ENCODE assay signal across 22 cellular contexts in genomic region chr10:105017116-105017515, GRCh38.
A peak's percentile ranks its signal among the peaks of the same experiment; 100 is the strongest.
DNase-seq lines count a peak whose midpoint lies in the region; TF ChIP-seq lines count a peak whose summit lies in the region.
"Had no signal": no experiment of that assay in that cellular context is flagged by ENCODE, and none has a peak within 500 bp of the region (broad histone marks: within the 10 kb centered on the region; RNA-seq: fewer than 3 reads in every experiment).

No MANE protein-coding gene starts in this region.

- no peaks in the 10 kb centered on the region for H3K27me3 ChIP-seq in testis
- H3K27me3 ChIP-seq: dorsolateral prefrontal cortex, left lung, sigmoid colon had no signal

- H3K4me3 Mint-ChIP-seq in activated T-helper 1 cell treated with anti-CD3 and anti-CD28 coated beads, Interleukin-12 subunit alpha, Interleukin-12 subunit beta, Interleukin-2, Interleukin-4 antibody, amounts not matched to agents 30 ng/mL and 10 ng/mL and 1 ng/mL, durations not matched to agents 14 hours and 24 hours and 36 hours, result no peak overlapping the region
- H3K4me3 Mint-ChIP-seq: CD4-positive, alpha-beta T cell; IgD-negative memory B cell; stimulated activated naive CD8-positive, alpha-beta T cell treated with anti-CD3 and anti-CD28 coated beads, Interleukin-15, Interleukin-2, amounts not matched to agents 100 ng/mL and 50 ng/mL, for 24 hours; T-helper 17 cell had no signal

- in situ Hi-C loops in astrocyte of the cerebellum (cut with HindIII; ENCODE audit: low sequenced_read_pairs), result no loop called here

- H3K36me3 ChIP-seq in testis (ENCODE audit: low read depth, missing control alignments), result no peaks in the 10 kb centered on the region
- H3K36me3 ChIP-seq: left lung, sigmoid colon had no signal

- TF ChIP-seq POLR2A in testis (IDR thresholded peaks at IDR 0.05), result no peak

- H3K9me3 ChIP-seq in testis, result no peaks in the 10 kb centered on the region
- H3K9me3 ChIP-seq: mucosa of descending colon, sigmoid colon had no signal

- peak; percentile 2 to 5 for DNase-seq in activated CD4-positive, alpha-beta T cell treated with anti-CD3 and anti-CD28 coated beads, Interleukin-2, amount 50 U/mL, for 48 hours
- DNase-seq in activated CD4-positive, alpha-beta T cell treated with anti-CD3 and anti-CD28 coated beads, Interleukin-2, amount 50 U/mL, for 4 hours, result no peak
- DNase-seq in HT1080 (ENCODE audit: low read depth) (peak; percentile 95), astrocyte of the cerebellum (ENCODE audit: low read depth) (peak; percentile 54), renal cortical epithelial cell (ENCODE audit: low read depth) (peak; percentile 91), testis (no peak), D341Med (ENCODE audit: low spot score) (no peak)
- no peak for DNase-seq in activated T-helper 1 cell treated with anti-CD3 and anti-CD28 coated beads, Interleukin-12 subunit alpha, Interleukin-12 subunit beta, Interleukin-2, Interleukin-4 antibody, amounts not matched to agents 30 ng/mL and 10 ng/mL and 1 ng/mL, durations not matched to agents 14 hours and 24 hours and 36 hours (ENCODE audit: low spot score)
- DNase-seq: activated effector memory CD4-positive, alpha-beta T cell treated with Interleukin-2 at 50 U/mL for 16 hours; CD4-positive, alpha-beta T cell; DND-41; dorsolateral prefrontal cortex; hippocampal formation; left lung; mucosa of descending colon; NCI-H2029; occipital lobe; Right ventricle myocardium superior; sigmoid colon; T-helper 17 cell had no signal

- no peak overlapping the region for H3K27ac ChIP-seq in testis
- H3K27ac ChIP-seq: dorsolateral prefrontal cortex, left lung, sigmoid colon had no signal

- H3K4me1 ChIP-seq in testis, result no peaks in the 10 kb centered on the region
- H3K4me1 ChIP-seq: left lung, sigmoid colon had no signal

- intact Hi-C loops in activated T-helper 1 cell treated with anti-CD3 and anti-CD28 coated beads, Interleukin-12 subunit alpha, Interleukin-12 subunit beta, Interleukin-2, Interleukin-4 antibody, amounts not matched to agents 30 ng/mL and 10 ng/mL and 1 ng/mL, durations not matched to agents 14 hours and 24 hours and 36 hours (cut with micrococcal nuclease), result no loop called here
- intact Hi-C loops in testis (cut with DNase I; ENCODE audit: low total_unique reads), result no loop called here

- H3K9me3 Mint-ChIP-seq in activated T-helper 1 cell treated with anti-CD3 and anti-CD28 coated beads, Interleukin-12 subunit alpha, Interleukin-12 subunit beta, Interleukin-2, Interleukin-4 antibody, amounts not matched to agents 30 ng/mL and 10 ng/mL and 1 ng/mL, durations not matched to agents 14 hours and 24 hours and 36 hours, result peaks cover 6% of the 10 kb centered on the region

- WGBS in testis, 2 donors, result 40 to 98% methylated on average over 2 of the region's 2 CpGs

- TF ChIP-seq CTCF in astrocyte of the cerebellum (IDR thresholded peaks at IDR 0.05; ENCODE audit: low read depth, low read length, missing control alignments), result no peak
- TF ChIP-seq CTCF in testis (IDR thresholded peaks at IDR 0.05), result no peak

- no peak overlapping the region for H3K27ac Mint-ChIP-seq in activated T-helper 1 cell treated with anti-CD3 and anti-CD28 coated beads, Interleukin-12 subunit alpha, Interleukin-12 subunit beta, Interleukin-2, Interleukin-4 antibody, amounts not matched to agents 30 ng/mL and 10 ng/mL and 1 ng/mL, durations not matched to agents 14 hours and 24 hours and 36 hours
- H3K27ac Mint-ChIP-seq: CD4-positive, alpha-beta T cell; IgD-negative memory B cell; stimulated activated naive CD8-positive, alpha-beta T cell treated with anti-CD3 and anti-CD28 coated beads, Interleukin-15, Interleukin-2, amounts not matched to agents 100 ng/mL and 50 ng/mL, for 24 hours; T-helper 17 cell had no signal

- peaks cover 7% of the 10 kb centered on the region for H3K4me1 Mint-ChIP-seq in activated T-helper 1 cell treated with anti-CD3 and anti-CD28 coated beads, Interleukin-12 subunit alpha, Interleukin-12 subunit beta, Interleukin-2, Interleukin-4 antibody, amounts not matched to agents 30 ng/mL and 10 ng/mL and 1 ng/mL, durations not matched to agents 14 hours and 24 hours and 36 hours (ENCODE audit: low read depth)
- H3K4me1 Mint-ChIP-seq: IgD-negative memory B cell, T-helper 17 cell had no signal

- no peak overlapping the region for H3K4me3 ChIP-seq in astrocyte of the cerebellum (ENCODE audit: low read depth, low read length)
- H3K4me3 ChIP-seq in testis, result no peak overlapping the region
- H3K4me3 ChIP-seq: dorsolateral prefrontal cortex, left lung, mucosa of descending colon, sigmoid colon had no signal

- H3K27me3 Mint-ChIP-seq in activated T-helper 1 cell treated with anti-CD3 and anti-CD28 coated beads, Interleukin-12 subunit alpha, Interleukin-12 subunit beta, Interleukin-2, Interleukin-4 antibody, amounts not matched to agents 30 ng/mL and 10 ng/mL and 1 ng/mL, durations not matched to agents 14 hours and 24 hours and 36 hours (ENCODE audit: insufficient read depth), result no peaks in the 10 kb centered on the region
- H3K27me3 Mint-ChIP-seq: CD4-positive, alpha-beta T cell; IgD-negative memory B cell; stimulated activated naive CD8-positive, alpha-beta T cell treated with anti-CD3 and anti-CD28 coated beads, Interleukin-15, Interleukin-2, amounts not matched to agents 100 ng/mL and 50 ng/mL, for 24 hours; T-helper 17 cell had no signal

- H3K36me3 Mint-ChIP-seq in activated T-helper 1 cell treated with anti-CD3 and anti-CD28 coated beads, Interleukin-12 subunit alpha, Interleukin-12 subunit beta, Interleukin-2, Interleukin-4 antibody, amounts not matched to agents 30 ng/mL and 10 ng/mL and 1 ng/mL, durations not matched to agents 14 hours and 24 hours and 36 hours (ENCODE audit: low read depth), result no peaks in the 10 kb centered on the region
- H3K36me3 Mint-ChIP-seq: IgD-negative memory B cell had no signal

Comparison
In these comparisons a context has a peak if more than half of its experiments do, and no peak if none do; other contexts are left out.
1. DNase-seq: peak in activated CD4-positive, alpha-beta T cell treated with anti-CD3 and anti-CD28 coated beads, Interleukin-2, amount 50 U/mL, for 48 hours (2 of 2), HT1080 (single experiment), astrocyte of the cerebellum (single experiment) and renal cortical epithelial cell (single experiment); none in activated CD4-positive, alpha-beta T cell treated with anti-CD3 and anti-CD28 coated beads, Interleukin-2, amount 50 U/mL, for 4 hours (0 of 2), activated T-helper 1 cell treated with anti-CD3 and anti-CD28 coated beads, Interleukin-12 subunit alpha, Interleukin-12 subunit beta, Interleukin-2, Interleukin-4 antibody, amounts not matched to agents 30 ng/mL and 10 ng/mL and 1 ng/mL, durations not matched to agents 14 hours and 24 hours and 36 hours (single experiment), testis (single experiment) and D341Med (single experiment).